Comparison of ENCODE assay signal across 8 cellular contexts in the genomic region with DNA sequence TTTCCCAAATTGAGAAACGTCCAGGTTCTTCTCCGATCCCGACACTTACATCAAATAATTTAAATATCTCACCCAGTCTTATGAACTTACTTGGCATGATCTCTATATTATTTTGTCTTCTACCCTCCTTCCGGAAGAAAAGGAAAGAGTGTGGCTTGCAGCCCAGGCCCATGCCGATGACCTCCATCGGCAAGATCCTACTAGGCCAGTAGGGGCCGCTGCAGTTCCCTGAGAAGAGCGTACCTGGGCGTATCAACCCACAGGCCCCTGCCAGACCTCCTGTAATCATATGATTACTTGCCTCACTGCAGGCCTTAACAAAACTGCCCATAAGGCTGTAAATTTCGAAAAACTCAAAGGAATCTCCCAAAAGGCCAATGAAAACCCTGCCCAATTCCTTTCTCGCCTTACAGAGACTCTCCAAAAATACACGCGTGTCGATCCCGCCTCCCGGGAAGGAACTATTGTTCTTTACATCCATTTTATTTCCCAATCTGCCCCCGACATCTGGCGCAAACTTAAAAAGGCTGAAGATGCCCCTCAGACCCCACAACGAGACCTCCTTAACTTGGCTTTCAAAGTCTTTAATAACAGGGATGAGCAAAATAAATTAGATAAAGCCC.
A peak's percentile ranks its signal among the peaks of the same experiment; 100 is the strongest.
DNase-seq lines count a peak whose midpoint lies in the region; ATAC-seq and TF ChIP-seq lines count a peak whose summit lies in the region.

No MANE protein-coding gene starts in this region.

- no peaks in the 10 kb centered on the region for H3K4me1 Mint-ChIP-seq in Caco-2 (ENCODE audit: low read depth, unreplicated experiment)

- RAD21 ChIA-PET in HCT116 (lab: Charles Lee; ENCODE audit: low non-redundant PET in 1 of 2, low total read pairs in 2 of 2, uncharacterized antibody in 2 of 2, unreplicated experiment in 2 of 2), result no interaction called here

- H3K27ac ChIP-seq in HCT116 (ENCODE audit: low read depth, low read length) (no peak overlapping the region), caudate nucleus (ENCODE audit: low read depth, low read length) (no peak overlapping the region)

- no peak overlapping the region for H3K27ac Mint-ChIP-seq in Caco-2 (ENCODE audit: unreplicated experiment)

- peak overlapping the region; percentile 15; the same call in 1 of the 2 replicates for H3K4me2 ChIP-seq in HCT116 (ENCODE audit: low read length)

- no peak overlapping the region for H3K4me3 ChIP-seq in Caco-2 (ENCODE audit: low read depth, low read length)
- H3K4me3 ChIP-seq in HCT116 (replicated peaks in 1 of 2; ENCODE audit: low read depth in 1 of 2, low read length in 2 of 2), result no peak overlapping the region

- ATAC-seq in HCT116 (peak; percentile 100), HG02571 (IDR thresholded peaks at IDR 0.05; ENCODE audit: unreplicated experiment) (no peak)

- no peaks in the 10 kb centered on the region; the same call in 1 of the 2 replicates for H3K27me3 ChIP-seq in Caco-2 (replicated peaks; ENCODE audit: control insufficient read depth, insufficient read depth, low read length)
- H3K27me3 ChIP-seq in HCT116 (ENCODE audit: insufficient read depth, low read length), result no peaks in the 10 kb centered on the region

- no peak for TF ChIP-seq POLR2A in HCT116 (IDR thresholded peaks at IDR 0.05; ENCODE audit: borderline replicate concordance, extremely low read depth, insufficient read depth, insufficient read length)

- POLR2A ChIA-PET in Caco-2 (lab: Charles Lee) (no interaction called here), HCT116 (lab: Charles Lee) (no interaction called here)

- CTCF ChIA-PET in Caco-2 (lab: Charles Lee), result interaction anchor here (0.6 kb wide), 1 partner anchor 16 kb away, joined by 3 read pairs; no protein-coding TSS in a partner anchor
- CTCF ChIA-PET in HCT116 (lab: Charles Lee), result interaction anchor here (1.0 kb wide), 1 partner anchor 79 kb away, joined by 5 read pairs; no protein-coding TSS in a partner anchor

- TF ChIP-seq CTCF in Caco-2 (IDR thresholded peaks at IDR 0.05; ENCODE audit: insufficient read depth in 1 of 2, low read depth in 1 of 2, low read length in 1 of 2, severe bottlenecking in 1 of 2, unreplicated experiment in 1 of 2), result peak; percentile 55 to 94
- peak; percentile 84 to 94 (median 89) for TF ChIP-seq CTCF in HCT116 (IDR thresholded peaks at IDR 0.05 in 2 of 3, conservative IDR thresholded peaks at IDR 0.05 in 1 of 3; ENCODE audit: borderline replicate concordance in 1 of 3, insufficient read depth in 1 of 3, low read depth in 2 of 3, low read length in 2 of 3)

- no peaks in the 10 kb centered on the region for H3K9me3 Mint-ChIP-seq in Caco-2 (ENCODE audit: unreplicated experiment)

- H3K9ac ChIP-seq in HCT116 (ENCODE audit: low read length), result peak overlapping the region; percentile 31; the same call in 1 of the 2 replicates

- H2AFZ ChIP-seq in HCT116 (ENCODE audit: low read depth, low read length, poor library complexity, severe bottlenecking), result no peak overlapping the region

- no peaks in the 10 kb centered on the region for H3K36me3 Mint-ChIP-seq in Caco-2 (ENCODE audit: insufficient read depth, unreplicated experiment)

- H3K9me3 ChIP-seq in Caco-2 (no peaks in the 10 kb centered on the region), HCT116 (ENCODE audit: control insufficient read depth in 1 of 2, insufficient read depth in 1 of 2, low read depth in 1 of 2, low read length in 2 of 2) (no peaks in the 10 kb centered on the region)

- peaks cover under 1% of the 10 kb centered on the region for H3K27me3 Mint-ChIP-seq in Caco-2 (ENCODE audit: insufficient read depth, unreplicated experiment)

- no peaks in the 10 kb centered on the region for H3K4me1 ChIP-seq in Caco-2
- peaks cover 0 to 9% of the 10 kb centered on the region in 2 experiments; a peak in 2 of 4 replicates for H3K4me1 ChIP-seq in HCT116 (ENCODE audit: control insufficient read depth in 1 of 2, insufficient read depth in 2 of 2, low read length in 2 of 2)

- H3K79me2 ChIP-seq in HCT116 (ENCODE audit: insufficient read depth, low read length), result no peaks in the 10 kb centered on the region

- TF ChIP-seq RAD21 in HCT116 (IDR thresholded peaks at IDR 0.05; ENCODE audit: low read depth), result peak; percentile 95

- no peak overlapping the region for H3K4me3 Mint-ChIP-seq in Caco-2 (ENCODE audit: unreplicated experiment)

- DNase-seq in Caco-2 (peak; percentile 71 to 82), HCT116 (ENCODE audit: low read depth, low spot score) (peak; percentile 52), NCI-H2107 treated with DMSO at 0.1 percent for 48 hours (lab: John Stamatoyannopoulos, UW; ENCODE audit: unreplicated experiment) (peak; percentile 85), caudate nucleus (lab: John Stamatoyannopoulos, UW) (peak in 44 of 61 donors; percentile 5 to 65 (median 34)), kidney glomerular epithelial cell (lab: John Stamatoyannopoulos, UW) (peak; percentile 57)
- peak; percentile 37 to 67 (median 52) for DNase-seq in activated CD4-positive, CD25-positive, alpha-beta regulatory T cell (lab: John Stamatoyannopoulos, UW)
- peak; percentile 44 to 73 (median 56) for DNase-seq in stimulated activated CD4-positive, alpha-beta T cell treated with anti-CD3 and anti-CD28 coated beads, Interleukin-1b, Interleukin-23, amount 100 ng/mL, for 24 hours (ENCODE audit: low read depth in 4 of 4, low spot score in 1 of 4)

- H3K36me3 ChIP-seq in Caco-2 (ENCODE audit: control insufficient read depth, insufficient read depth, low read length) (no peaks in the 10 kb centered on the region), HCT116 (ENCODE audit: control insufficient read depth in 1 of 2, insufficient read depth in 2 of 2, low read length in 2 of 2) (no peaks in the 10 kb centered on the region)

- BruUV-seq in Caco-2 (replicated peaks; lab: Mats Ljungman, UMichigan) (no TSS peak), HCT116 (replicated peaks; lab: Mats Ljungman, UMichigan) (no TSS peak)

- H4K20me1 ChIP-seq in HCT116 (ENCODE audit: insufficient read depth), result no peaks in the 10 kb centered on the region

- intact Hi-C loops in Caco-2 (cut with micrococcal nuclease; ENCODE audit: unreplicated experiment) (loop anchor here (1.0 to 2.0 kb wide), 2 partner anchors 69 to 79 kb away; partner anchors contain the start of gene MOK), HCT116 (cut with micrococcal nuclease) (loop anchor here (1.0 kb wide), 1 partner anchor 79 kb away; no protein-coding TSS in a partner anchor)

- no peaks in the 10 kb centered on the region for H3K9me2 ChIP-seq in HCT116 (ENCODE audit: insufficient read depth)

TF ChIP-seq in HCT116, 20 proteins besides CTCF, POLR2A, EP300 and RAD21:
- TF ChIP-seq ATF3 (IDR thresholded peaks at IDR 0.05), result no peak
- no peak for TF ChIP-seq YY1 (IDR thresholded peaks at IDR 0.05; ENCODE audit: extremely low read depth, insufficient replicate concordance, low read depth, low read length)
- TF ChIP-seq ZNF274 (IDR thresholded peaks at IDR 0.05; ENCODE audit: low read depth, low read length), result no peak
- TF ChIP-seq, protein P1, sequence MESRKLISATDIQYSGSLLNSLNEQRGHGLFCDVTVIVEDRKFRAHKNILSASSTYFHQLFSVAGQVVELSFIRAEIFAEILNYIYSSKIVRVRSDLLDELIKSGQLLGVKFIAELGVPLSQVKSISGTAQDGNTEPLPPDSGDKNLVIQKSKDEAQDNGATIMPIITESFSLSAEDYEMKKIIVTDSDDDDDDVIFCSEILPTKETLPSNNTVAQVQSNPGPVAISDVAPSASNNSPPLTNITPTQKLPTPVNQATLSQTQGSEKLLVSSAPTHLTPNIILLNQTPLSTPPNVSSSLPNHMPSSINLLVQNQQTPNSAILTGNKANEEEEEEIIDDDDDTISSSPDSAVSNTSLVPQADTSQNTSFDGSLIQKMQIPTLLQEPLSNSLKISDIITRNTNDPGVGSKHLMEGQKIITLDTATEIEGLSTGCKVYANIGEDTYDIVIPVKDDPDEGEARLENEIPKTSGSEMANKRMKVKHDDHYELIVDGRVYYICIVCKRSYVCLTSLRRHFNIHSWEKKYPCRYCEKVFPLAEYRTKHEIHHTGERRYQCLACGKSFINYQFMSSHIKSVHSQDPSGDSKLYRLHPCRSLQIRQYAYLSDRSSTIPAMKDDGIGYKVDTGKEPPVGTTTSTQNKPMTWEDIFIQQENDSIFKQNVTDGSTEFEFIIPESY (IDR thresholded peaks at IDR 0.05; ENCODE audit: extremely low read depth, insufficient replicate concordance, low read length), result no peak
- no peak for TF ChIP-seq ELF1 (IDR thresholded peaks at IDR 0.05; ENCODE audit: borderline replicate concordance, low read depth)
- no peak for TF ChIP-seq SIN3A (IDR thresholded peaks at IDR 0.05; ENCODE audit: low read depth)
- TF ChIP-seq FOSL1 (IDR thresholded peaks at IDR 0.05; ENCODE audit: low read depth), result no peak
- no peak for TF ChIP-seq SRF (IDR thresholded peaks at IDR 0.05; ENCODE audit: low read depth)

Comparison
In these comparisons a context has a peak if more than half of its experiments do, and no peak if none do; other contexts are left out.
1. DNase-seq: peak in every context shown above with its lines; median percentile 85 in NCI-H2107 treated with DMSO at 0.1 percent for 48 hours; 76 in Caco-2; 57 in kidney glomerular epithelial cell; 56 in stimulated activated CD4-positive, alpha-beta T cell treated with anti-CD3 and anti-CD28 coated beads, Interleukin-1b, Interleukin-23, amount 100 ng/mL, for 24 hours; 52 in activated CD4-positive, CD25-positive, alpha-beta regulatory T cell; 52 in HCT116; 34 in caudate nucleus.